Comparison of ENCODE assay signal across 10 cellular contexts in the genomic region with DNA sequence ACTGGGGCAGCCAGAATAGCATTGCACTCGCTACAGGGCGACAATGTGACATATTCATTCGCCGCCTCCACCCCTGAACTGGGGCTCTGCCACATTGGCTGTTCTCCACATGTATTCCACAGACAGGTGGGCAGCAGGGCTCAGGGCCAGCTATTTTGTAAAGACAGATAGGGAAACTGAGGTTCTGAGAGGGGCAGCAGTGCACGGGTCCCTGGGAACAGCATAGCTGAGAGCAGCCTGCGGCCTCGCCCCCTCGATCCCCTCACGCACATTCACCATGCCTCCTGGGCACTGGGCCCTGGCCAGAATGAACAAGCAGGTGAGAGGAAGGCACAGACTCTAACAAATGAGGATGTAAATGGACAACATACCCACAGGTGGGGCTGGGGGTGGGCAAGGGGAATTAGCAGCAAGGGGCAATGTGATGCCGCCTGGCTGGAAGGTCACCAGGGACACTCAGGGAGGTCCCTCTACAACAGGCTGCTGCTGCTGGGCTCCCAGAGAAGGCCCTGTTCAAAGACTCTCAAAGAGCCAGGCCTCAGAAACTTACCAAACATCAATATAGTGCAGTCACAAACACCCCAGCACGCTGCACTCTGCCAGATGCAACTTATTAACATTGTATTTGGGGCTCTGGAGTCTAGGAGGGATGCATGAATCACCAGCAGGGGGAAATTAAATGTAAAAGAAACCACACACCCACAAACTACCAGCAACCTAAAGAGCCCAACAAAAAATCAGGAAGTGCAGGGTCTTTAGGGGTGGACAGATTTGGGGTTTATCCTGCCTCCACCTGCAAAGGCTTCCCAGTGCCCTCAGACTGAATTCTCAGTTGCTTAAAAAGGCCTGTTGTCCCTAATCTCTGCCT.
DNase-seq lines count a peak whose midpoint lies in the region; ATAC-seq and TF ChIP-seq lines count a peak whose summit lies in the region.
"Had no signal": no experiment of that assay in that cellular context is flagged by ENCODE, and none has a peak within 500 bp of the region (broad histone marks: within the 10 kb centered on the region; RNA-seq: fewer than 3 reads in every experiment).

No MANE protein-coding gene starts in this region.

- peaks cover 5% of the 10 kb centered on the region for H3K4me1 ChIP-seq in smooth muscle cell (ENCODE audit: low read depth)

- peak overlapping the region; percentile 58 for H3K4me2 ChIP-seq in smooth muscle cell

- no peak for ATAC-seq in HG03045 (IDR thresholded peaks at IDR 0.05; ENCODE audit: unreplicated experiment)

- H3F3A ChIP-seq in smooth muscle cell (ENCODE audit: low read depth) = peaks cover 31% of the 10 kb centered on the region

- H3K4me3 ChIP-seq in astrocyte of the spinal cord (ENCODE audit: low read depth, low read length) (no peak overlapping the region), smooth muscle cell (no peak overlapping the region)

- H3K9me3 ChIP-seq in smooth muscle cell (replicated peaks; ENCODE audit: low read depth) = no peaks in the 10 kb centered on the region

- in situ Hi-C loops in astrocyte of the spinal cord (cut with HindIII; ENCODE audit: low sequenced_read_pairs) = loop anchor here (25.0 kb wide), 1 partner anchor 102 kb away; no protein-coding TSS in a partner anchor

- peak; percentile 17 for TF ChIP-seq CTCF in astrocyte of the spinal cord (IDR thresholded peaks at IDR 0.05; ENCODE audit: low read depth, low read length)
- TF ChIP-seq CTCF in smooth muscle cell (IDR thresholded peaks at IDR 0.05; ENCODE audit: borderline replicate concordance, insufficient read depth, poor library complexity, severe bottlenecking) = peak; percentile 23

- H4K20me1 ChIP-seq in smooth muscle cell (ENCODE audit: low read depth) = no peaks in the 10 kb centered on the region

- peak overlapping the region; percentile 74 for H3K27ac ChIP-seq in smooth muscle cell (ENCODE audit: low read depth)

- 82% methylated on average over 11 of the region's 11 CpGs for WGBS in smooth muscle cell (ENCODE audit: low lambda C conversion rate)

- H2AFZ ChIP-seq in smooth muscle cell (ENCODE audit: low read depth) = no peak overlapping the region

- peak; percentile 30 for DNase-seq in SKM-1 treated with dmso at 0.1 percent for 144 hours (lab: John Stamatoyannopoulos, UW; ENCODE audit: unreplicated experiment)
- DNase-seq in SKM-1 (lab: John Stamatoyannopoulos, UW; ENCODE audit: unreplicated experiment) = no peak
- peak; percentile 4 for DNase-seq in NAMALWA (ENCODE audit: low spot score)
- DNase-seq in astrocyte of the spinal cord (ENCODE audit: low read depth, low spot score) = peak; percentile 50
- no peak for DNase-seq in smooth muscle cell (lab: John Stamatoyannopoulos, UW; ENCODE audit: unreplicated experiment)
- no peak for DNase-seq in NK-92 treated with Interleukin-12 subunit alpha and Interleukin-12 subunit beta, amount 100 ng/mL, for 24 hours (lab: John Stamatoyannopoulos, UW)
- DNase-seq in globus pallidus (ENCODE audit: low spot score) = no peak
- DNase-seq: activated gamma-delta T cell treated with Interleukin-2 at 50 U/mL for 16 hours, NCI-H526 had no signal

- H3K9ac ChIP-seq in smooth muscle cell (ENCODE audit: low read depth) = no peak overlapping the region

- H3K79me2 ChIP-seq in smooth muscle cell (ENCODE audit: low read depth) = no peaks in the 10 kb centered on the region

- no peaks in the 10 kb centered on the region for H3K36me3 ChIP-seq in smooth muscle cell (ENCODE audit: low read depth)

- H3K27me3 ChIP-seq in smooth muscle cell (ENCODE audit: low read depth) = no peaks in the 10 kb centered on the region

Comparison
In these comparisons a context has a peak if more than half of its experiments do, and no peak if none do; other contexts are left out.
1. DNase-seq: peak in SKM-1 treated with dmso at 0.1 percent for 144 hours (single experiment), NAMALWA (single experiment) and astrocyte of the spinal cord (single experiment); none in SKM-1 (single experiment), smooth muscle cell (single experiment), NK-92 treated with Interleukin-12 subunit alpha and Interleukin-12 subunit beta, amount 100 ng/mL, for 24 hours (single experiment) and globus pallidus (single experiment).